Comparison of ENCODE assay signal across 3 cellular contexts in genomic region chr5:95708876-95709275, GRCh38.
A peak's percentile ranks its signal among the peaks of the same experiment; 100 is the strongest.
TF ChIP-seq lines count a peak whose summit lies in the region.

No MANE protein-coding gene starts in this region.

TF ChIP-seq in HCT116, 20 proteins besides CTCF, POLR2A, EP300 and RAD21:
- TF ChIP-seq TCF7L2 (IDR thresholded peaks at IDR 0.05; ENCODE audit: borderline replicate concordance, extremely low read depth, insufficient read depth, insufficient read length) (no peak), CBX3 (IDR thresholded peaks at IDR 0.05; ENCODE audit: low read depth) (no peak), EZH2phosphoT487 (IDR thresholded peaks at IDR 0.05; ENCODE audit: borderline replicate concordance) (no peak), SP1 (IDR thresholded peaks at IDR 0.05; ENCODE audit: low read depth) (no peak), CEBPB (IDR thresholded peaks at IDR 0.05; ENCODE audit: low read depth) (no peak), YY1 (IDR thresholded peaks at IDR 0.05; ENCODE audit: extremely low read depth, insufficient replicate concordance, low read depth, low read length) (no peak)

TF ChIP-seq in IMR-90, 13 proteins besides CTCF, POLR2A, EP300 and RAD21:
- TF ChIP-seq ELK1 (IDR thresholded peaks at IDR 0.05; ENCODE audit: borderline replicate concordance, low read depth, low read length) (no peak), SMC3 (IDR thresholded peaks at IDR 0.05; ENCODE audit: low read depth, low read length) (no peak), RFX5 (IDR thresholded peaks at IDR 0.05; ENCODE audit: low read depth, low read length) (no peak), CHD1 (IDR thresholded peaks at IDR 0.05; ENCODE audit: low read depth, low read length) (no peak), MAZ (IDR thresholded peaks at IDR 0.05; ENCODE audit: borderline replicate concordance, low read depth, low read length) (no peak), BHLHE40 (IDR thresholded peaks at IDR 0.05; ENCODE audit: low read depth, low read length) (no peak), RCOR1 (IDR thresholded peaks at IDR 0.05; ENCODE audit: insufficient replicate concordance, low read length) (no peak), FOS (IDR thresholded peaks at IDR 0.05; ENCODE audit: low read depth, low read length) (no peak), USF2 (IDR thresholded peaks at IDR 0.05; ENCODE audit: low read depth, low read length) (no peak), NFE2L2 (IDR thresholded peaks at IDR 0.05; ENCODE audit: low read depth, low read length) (no peak), MAFK (IDR thresholded peaks at IDR 0.05; ENCODE audit: low read depth, low read length) (no peak), MXI1 (IDR thresholded peaks at IDR 0.05; ENCODE audit: borderline replicate concordance, low read depth, low read length) (no peak), CEBPB (IDR thresholded peaks at IDR 0.05; ENCODE audit: low read depth, low read length) (no peak)

TF ChIP-seq in K562, 482 proteins besides CTCF, POLR2A, EP300 and RAD21:
- 0 out of 2 replicates have a peak, but pooled peaks have one; percentile 54 for TF ChIP-seq ZNF197 (CRISPR knock-in tag; IDR thresholded peaks at IDR 0.05; ENCODE audit: low read depth)
- TF ChIP-seq MLX (CRISPR knock-in tag; conservative IDR thresholded peaks at IDR 0.05): no peak
